1 cellular context compared by ENCODE assay signal in the genomic region with DNA sequence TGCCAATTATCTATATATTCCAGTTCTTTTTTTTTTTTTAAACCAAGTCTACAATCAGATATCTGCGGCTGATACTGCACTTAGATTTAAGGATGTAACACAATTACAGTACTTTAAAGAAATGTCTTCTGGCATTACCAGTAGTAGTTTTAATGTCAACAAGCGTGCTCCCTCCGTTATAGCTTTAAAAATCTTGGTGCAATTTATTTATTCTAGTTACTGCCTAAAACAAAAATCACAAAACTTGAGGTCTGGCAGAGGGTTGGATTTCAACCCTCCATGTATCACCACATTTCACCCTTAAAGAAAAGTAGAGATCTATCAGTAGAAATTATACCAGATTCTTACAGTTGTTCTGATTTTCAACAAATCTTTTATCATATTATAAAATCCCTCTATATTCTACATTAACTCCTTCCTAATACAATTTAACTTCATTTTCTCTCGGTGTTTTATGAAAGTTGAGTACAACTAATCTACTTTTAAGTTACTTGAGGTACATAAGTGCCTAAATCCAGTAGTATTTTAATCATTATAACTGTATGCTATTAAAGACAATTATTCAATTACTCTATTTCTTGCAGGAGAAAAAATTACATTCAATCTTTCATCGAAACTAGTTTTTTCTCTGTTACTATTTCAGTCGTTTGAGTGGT.
TF ChIP-seq lines count a peak whose summit lies in the region.

No MANE protein-coding gene starts in this region.

TF ChIP-seq in A549, 52 proteins besides CTCF, POLR2A, EP300 and RAD21 (continued from another document):
- TF ChIP-seq FOSB (CRISPR knock-in tag; IDR thresholded peaks at IDR 0.05) (peak; percentile 73; the same call in 1 of the 2 replicates), FOXS1 (CRISPR knock-in tag; IDR thresholded peaks at IDR 0.05) (0 out of 2 replicates have a peak, but pooled peaks have one; percentile 41), EHF (CRISPR knock-in tag; IDR thresholded peaks at IDR 0.05) (peak; percentile 39; the same call in 1 of the 2 replicates)
TF ChIP-seq in A549: peak in this region for 7.
